In the genomic region with DNA sequence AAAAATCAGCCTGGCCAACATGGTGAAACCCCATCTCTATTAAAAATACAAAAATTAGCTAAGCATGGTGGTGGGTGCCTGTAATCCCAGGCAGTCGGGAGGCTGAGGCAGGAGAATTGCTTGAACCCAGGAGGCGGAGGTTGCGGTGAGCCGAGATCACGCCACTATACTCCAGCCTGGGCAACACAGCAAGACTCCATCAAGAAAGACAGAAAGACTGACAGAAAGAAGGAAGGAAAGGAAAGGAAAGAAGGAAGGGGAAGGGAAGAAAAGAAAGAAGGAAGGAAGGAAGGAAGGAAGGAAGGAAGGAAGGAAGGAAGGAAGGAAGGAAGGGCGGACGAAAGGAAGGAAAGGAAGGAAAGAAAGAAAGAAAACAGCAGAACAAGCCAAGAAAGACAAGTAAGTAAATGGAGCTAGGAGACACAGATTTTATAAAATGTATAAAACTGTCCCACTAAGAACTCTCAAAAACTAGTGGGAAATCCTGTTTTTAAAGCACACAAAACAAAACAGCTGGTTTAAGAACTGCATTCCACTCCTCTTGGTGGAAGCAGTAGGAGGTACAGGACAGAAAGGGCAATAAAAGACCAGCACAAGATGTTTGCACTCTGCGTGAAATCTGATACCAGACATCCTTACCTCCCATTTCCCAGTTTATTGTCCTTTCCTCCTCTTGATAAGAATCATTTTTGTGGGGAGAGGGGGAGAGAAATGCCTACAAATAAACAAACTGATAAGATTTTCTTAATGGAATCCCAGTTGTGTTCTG, we compare ENCODE assay signal across 10 cellular contexts. TPM values are rescaled to one million over a fixed set of nuclear protein-coding genes. Genes with fewer than 3 reads are reported as not detected.
A peak's percentile ranks its signal among the peaks of the same experiment; 100 is the strongest.
DNase-seq lines count a peak whose midpoint lies in the region; ATAC-seq and TF ChIP-seq lines count a peak whose summit lies in the region.
"Had no signal": no experiment of that assay in that cellular context is flagged by ENCODE, and none has a peak within 500 bp of the region (broad histone marks: within the 10 kb centered on the region; RNA-seq: fewer than 3 reads in every experiment).

No MANE protein-coding gene starts in this region.

- H3K9me3 Mint-ChIP-seq in Calu3 (ENCODE audit: low read depth, unreplicated experiment), result no peaks in the 10 kb centered on the region

- H3K4me3 Mint-ChIP-seq in Calu3 (ENCODE audit: low read depth, unreplicated experiment), result peak overlapping the region; percentile 16

- DNase-seq in Calu3 (no peak), M059J (ENCODE audit: low read depth) (peak; percentile 86), brain microvascular endothelial cell (peak; percentile 48), NCI-H2081 treated with DMSO at 0.1 percent for 48 hours (lab: John Stamatoyannopoulos, UW) (no peak), DMS114 treated with DMSO at 0.1 percent for 48 hours (lab: John Stamatoyannopoulos, UW; ENCODE audit: unreplicated experiment) (no peak), kidney tubule cell (ENCODE audit: low spot score) (no peak)
- DNase-seq: activated T-cell treated with anti-CD3 and anti-CD28 coated beads, Interleukin-2, amount 50 U/mL, for 1 hour; effector CD4-positive, alpha-beta T cell had no signal

- H3K27ac Mint-ChIP-seq in Calu3 (ENCODE audit: unreplicated experiment), result peak overlapping the region; percentile 12

- peaks cover 30 to 52% of the 10 kb centered on the region in 2 donors for H3K4me1 ChIP-seq in mucosa of rectum (ENCODE audit: control insufficient read depth in 2 of 2, insufficient read depth in 2 of 2, low read length in 2 of 2)

- peaks cover 72% of the 10 kb centered on the region for H3K4me1 Mint-ChIP-seq in Calu3 (ENCODE audit: low read depth, unreplicated experiment)

- H3K4me3 ChIP-seq in brain microvascular endothelial cell (ENCODE audit: low read depth, low read length) (no peak overlapping the region), mucosa of rectum (ENCODE audit: low read length in 2 of 2) (no peak overlapping the region)

- ATAC-seq in HG03439 (IDR thresholded peaks at IDR 0.05; ENCODE audit: unreplicated experiment), result no peak

- in situ Hi-C loops in brain microvascular endothelial cell (cut with HindIII; ENCODE audit: low pct_ligation_motif_present, low sequenced_read_pairs), result no loop called here

- TF ChIP-seq CTCF in Calu3 (IDR thresholded peaks at IDR 0.05; ENCODE audit: unreplicated experiment), result no peak
- peak; percentile 2 for TF ChIP-seq CTCF in brain microvascular endothelial cell (IDR thresholded peaks at IDR 0.05; ENCODE audit: low read depth, low read length, missing control alignments)

- intact Hi-C loops in Calu3 (cut with micrococcal nuclease; ENCODE audit: unreplicated experiment), result no loop called here

- H3K27me3 Mint-ChIP-seq in Calu3 (ENCODE audit: unreplicated experiment), result no peaks in the 10 kb centered on the region

- H3K9me3 ChIP-seq in mucosa of rectum (ENCODE audit: control insufficient read depth in 2 of 2, low read length in 2 of 2), result no peaks in the 10 kb centered on the region

- H3K27ac ChIP-seq in brain microvascular endothelial cell (peak overlapping the region; percentile 71), mucosa of rectum (ENCODE audit: low read depth in 2 of 2, low read length in 2 of 2) (peak overlapping the region; percentile 52 to 63)

- no TSS peak for BruUV-seq in Calu3 (replicated peaks; lab: Mats Ljungman, UMichigan)

- no peaks in the 10 kb centered on the region for H3K36me3 ChIP-seq in brain microvascular endothelial cell (replicated peaks)
- H3K36me3 ChIP-seq in mucosa of rectum (ENCODE audit: control insufficient read depth in 2 of 2, insufficient read depth in 2 of 2, low read length in 2 of 2), result no peaks in the 10 kb centered on the region

- H3K27me3 ChIP-seq in brain microvascular endothelial cell (replicated peaks) (no peaks in the 10 kb centered on the region), mucosa of rectum (ENCODE audit: control insufficient read depth in 2 of 2, insufficient read depth in 2 of 2, low read length in 2 of 2) (no peaks in the 10 kb centered on the region)

- CTCF ChIA-PET in Calu3 (lab: Charles Lee), result interaction anchor here (0.6 to 0.7 kb wide), 5 partner anchors 34 to 1414 kb away, joined by 3 to 4 read pairs (median 3); no protein-coding TSS in a partner anchor

- peaks cover 6% of the 10 kb centered on the region for H3K36me3 Mint-ChIP-seq in Calu3 (ENCODE audit: insufficient read depth, unreplicated experiment)

- H3K9ac ChIP-seq in mucosa of rectum (ENCODE audit: low read depth in 1 of 2, low read length in 2 of 2), result peak overlapping the region in 1 of 2 donors; percentile 7

RNA-seq across cellular contexts. Expression of a gene that starts 46.7 kb away (rescaled TPM):
- total RNA-seq in Calu3 (2022), result 69.6 and 101 TPM in 2 replicates
- total RNA-seq in M059J (2014; rRNA removed; shearing (Covaris generic)), result 13.6 and 30.2 TPM in 2 replicates

Comparison
In these comparisons a context has a peak if more than half of its experiments do, and no peak if none do; other contexts are left out.
1. DNase-seq: peak in M059J (single experiment) and brain microvascular endothelial cell (single experiment); none in Calu3 (single experiment), NCI-H2081 treated with DMSO at 0.1 percent for 48 hours (single experiment), DMS114 treated with DMSO at 0.1 percent for 48 hours (single experiment) and kidney tubule cell (single experiment).